Comparison of ENCODE assay signal across 1 cellular context in genomic region chr3:47394140-47394855, GRCh38.
TF ChIP-seq lines count a peak whose summit lies in the region.

No MANE protein-coding gene starts in this region.

TF ChIP-seq in HepG2, 621 proteins besides CTCF, POLR2A, EP300 and RAD21 (continued from another document and continues in another):
- no peak for TF ChIP-seq ZXDC (CRISPR knock-in tag; IDR thresholded peaks at IDR 0.05)
- TF ChIP-seq ISL2 (CRISPR knock-in tag; IDR thresholded peaks at IDR 0.05) = no peak
- TF ChIP-seq TFDP1 (CRISPR knock-in tag; IDR thresholded peaks at IDR 0.05; ENCODE audit: borderline replicate concordance) = no peak
- TF ChIP-seq ZNF17 (CRISPR knock-in tag; IDR thresholded peaks at IDR 0.05) = no peak
- TF ChIP-seq HBP1 (CRISPR knock-in tag; IDR thresholded peaks at IDR 0.05; ENCODE audit: low read depth) = no peak
- 0 out of 2 replicates have a peak, but pooled peaks have one; percentile 30 for TF ChIP-seq SOX13 (IDR thresholded peaks at IDR 0.05)
- peak in 1 of 2 experiments; percentile 92; a peak in 2 of 4 replicates for TF ChIP-seq SOX13 (CRISPR knock-in tag; conservative IDR thresholded peaks at IDR 0.05 in 1 of 2, IDR thresholded peaks at IDR 0.05 in 1 of 2)
- no peak for TF ChIP-seq HOXD1 (CRISPR knock-in tag; IDR thresholded peaks at IDR 0.05)
- no peak for TF ChIP-seq TCF7L2 (IDR thresholded peaks at IDR 0.05; ENCODE audit: low read depth, low read length)
- TF ChIP-seq ZBTB21 (CRISPR knock-in tag; IDR thresholded peaks at IDR 0.05) = no peak
- no peak for TF ChIP-seq ETS1 (CRISPR knock-in tag; IDR thresholded peaks at IDR 0.05)
- no peak for TF ChIP-seq IRX3 (CRISPR knock-in tag; IDR thresholded peaks at IDR 0.05; ENCODE audit: borderline replicate concordance, low read depth)
- no peak for TF ChIP-seq ZNF383 (CRISPR knock-in tag; IDR thresholded peaks at IDR 0.05; ENCODE audit: borderline replicate concordance)
- 0 out of 2 replicates have a peak, but pooled peaks have one; percentile 17 for TF ChIP-seq THAP7 (CRISPR knock-in tag; IDR thresholded peaks at IDR 0.05)
- no peak for TF ChIP-seq KLF16 (CRISPR knock-in tag; IDR thresholded peaks at IDR 0.05)
- TF ChIP-seq ZNF616 (CRISPR knock-in tag; IDR thresholded peaks at IDR 0.05; ENCODE audit: low read depth) = no peak
- TF ChIP-seq GRHL1 (CRISPR knock-in tag; conservative IDR thresholded peaks at IDR 0.05) = no peak
- TF ChIP-seq CCAR2 (optimal IDR thresholded peaks at IDR 0.05; ENCODE audit: low read depth, low read length) = no peak
- no peak for TF ChIP-seq GMEB1 (CRISPR knock-in tag; IDR thresholded peaks at IDR 0.05; ENCODE audit: borderline replicate concordance)
- TF ChIP-seq ZNF337 (CRISPR knock-in tag; IDR thresholded peaks at IDR 0.05; ENCODE audit: borderline replicate concordance, low read depth) = no peak
- TF ChIP-seq MTF2 (CRISPR knock-in tag; IDR thresholded peaks at IDR 0.05; ENCODE audit: borderline replicate concordance) = no peak
- TF ChIP-seq ZNF597 (CRISPR knock-in tag; IDR thresholded peaks at IDR 0.05) = no peak
- TF ChIP-seq ZNF772 (CRISPR knock-in tag; IDR thresholded peaks at IDR 0.05) = no peak
- TF ChIP-seq ZNF790 (CRISPR knock-in tag; IDR thresholded peaks at IDR 0.05; ENCODE audit: borderline replicate concordance) = no peak
- TF ChIP-seq RNF2 (conservative IDR thresholded peaks at IDR 0.05; ENCODE audit: low read depth) = no peak
- TF ChIP-seq ZNF121 (CRISPR knock-in tag; IDR thresholded peaks at IDR 0.05) = no peak
- no peak for TF ChIP-seq ZBED4 (CRISPR knock-in tag; IDR thresholded peaks at IDR 0.05; ENCODE audit: borderline replicate concordance)
- TF ChIP-seq STAT5B (CRISPR knock-in tag; IDR thresholded peaks at IDR 0.05) = no peak
- no peak for TF ChIP-seq TEF (CRISPR knock-in tag; IDR thresholded peaks at IDR 0.05)
- TF ChIP-seq ZBTB4 (CRISPR knock-in tag; IDR thresholded peaks at IDR 0.05; ENCODE audit: borderline replicate concordance) = peak; percentile 78; the same call in 1 of the 2 replicates
- TF ChIP-seq ZNF574 (CRISPR knock-in tag; IDR thresholded peaks at IDR 0.05) = no peak
- TF ChIP-seq HOXA7 (CRISPR knock-in tag; IDR thresholded peaks at IDR 0.05) = no peak
- no peak for TF ChIP-seq GZF1 (CRISPR knock-in tag; IDR thresholded peaks at IDR 0.05)
